Comparison of ENCODE assay signal across 8 cellular contexts in genomic region chr1:85581138-85581801, GRCh38. TPM values are rescaled to one million over a fixed set of nuclear protein-coding genes. Genes with fewer than 3 reads are reported as not detected.
DNase-seq lines count a peak whose midpoint lies in the region; ATAC-seq, FAIRE-seq and TF ChIP-seq lines count a peak whose summit lies in the region.

No MANE protein-coding gene starts in this region.

- peak overlapping the region; percentile 96 for H3K4me2 ChIP-seq in HepG2 (ENCODE audit: low read depth, low read length)

- no peak for TF ChIP-seq EP300 in HepG2 (IDR thresholded peaks at IDR 0.05; ENCODE audit: low read depth in 2 of 2, low read length in 2 of 2)
- no peak for TF ChIP-seq EP300 in HepG2 (CRISPR knock-in tag; IDR thresholded peaks at IDR 0.05; ENCODE audit: borderline replicate concordance)

- no peaks in the 10 kb centered on the region for H3K9me3 ChIP-seq in HepG2 (ENCODE audit: low read length)

- in situ Hi-C loops in HepG2 (cut with HindIII; ENCODE audit: extremely low pct_ligation_motif_present, low pct_unique_long_range_greater_than_20kb): loop anchor here (10.0 kb wide), 1 partner anchor 104 kb away; no protein-coding TSS in a partner anchor

- no peak for TF ChIP-seq POLR2A in HepG2 (IDR thresholded peaks at IDR 0.05; ENCODE audit: insufficient read depth in 1 of 2, low read depth in 2 of 2, low read length in 2 of 2)

- FAIRE-seq in HepG2 (lab: Jason Lieb, UNC): no peak

- H3K4me1 ChIP-seq in HepG2 (ENCODE audit: insufficient read depth, low read length): peaks cover 78% of the 10 kb centered on the region

- ATAC-seq in HepG2 (peak; percentile 78), GM21786 (IDR thresholded peaks at IDR 0.05; ENCODE audit: unreplicated experiment) (no peak)

- no peaks in the 10 kb centered on the region for H3K79me2 ChIP-seq in HepG2 (ENCODE audit: insufficient read depth, low read length)

- peak; percentile 53 for TF ChIP-seq CTCF in HL-60 (IDR thresholded peaks at IDR 0.05; ENCODE audit: insufficient read depth, low read length)
- peak; percentile 68 for TF ChIP-seq CTCF in coronary artery (IDR thresholded peaks at IDR 0.05)
- TF ChIP-seq CTCF in HepG2 (CRISPR knock-in tag; IDR thresholded peaks at IDR 0.05): peak; percentile 92

- H3K27ac ChIP-seq in HL-60 (replicated peaks) (no peak overlapping the region), coronary artery (peak overlapping the region; percentile 99), HepG2 (ENCODE audit: extremely low read length, insufficient read depth, low read length) (peak overlapping the region; percentile 66)

- intact Hi-C loops in HepG2 (cut with micrococcal nuclease; ENCODE audit: unreplicated experiment): loop anchor here (1.0 to 5.0 kb wide), 9 partner anchors 32 to 1746 kb away; partner anchors contain the start of genes DDAH1, LMO4 and ZNHIT6

- H3K27me3 ChIP-seq in HL-60 (ENCODE audit: insufficient read depth, poor library complexity, severe bottlenecking): peaks cover 32% of the 10 kb centered on the region
- peaks cover 0 to 25% of the 10 kb centered on the region in 2 experiments; a peak in 4 of 5 replicates for H3K27me3 ChIP-seq in HepG2 (ENCODE audit: control insufficient read depth in 1 of 2, insufficient read depth in 2 of 2, low read length in 2 of 2)

- POLR2A ChIA-PET in HepG2 (lab: Yijun Ruan, JAX): interaction anchor here (0.6 to 6.8 kb wide), 14 partner anchors 8 to 305 kb away, joined by 3 to 58 read pairs (median 5); partner anchors contain the start of genes BCL10 and ZNHIT6

- H3K9ac ChIP-seq in HepG2 (ENCODE audit: insufficient read depth, low read depth, low read length): peak overlapping the region; percentile 96

- TF ChIP-seq RAD21 in HepG2 (CRISPR knock-in tag; IDR thresholded peaks at IDR 0.05): peak; percentile 74

- no TSS peak for BruUV-seq in HepG2 (replicated peaks; lab: Mats Ljungman, UMichigan)

- H3K4me3 ChIP-seq in HL-60 (replicated peaks; ENCODE audit: insufficient read depth, low read length) (peak overlapping the region; percentile 48), coronary artery (peak overlapping the region; percentile 95), HepG2 (replicated peaks in 1 of 3; ENCODE audit: insufficient read depth in 1 of 3, low read depth in 2 of 3, low read length in 3 of 3) (peak overlapping the region; percentile 77 to 86 (median 79))

- CTCF ChIA-PET in HepG2 (lab: Yijun Ruan, JAX; ENCODE audit: low intra/inter-chr PET ratio, low total read pairs): interaction anchor here (0.9 to 2.4 kb wide), 4 partner anchors 26 to 273 kb away, joined by 3 to 14 read pairs (median 4); no protein-coding TSS in a partner anchor

- no peak overlapping the region for H2AFZ ChIP-seq in HepG2 (ENCODE audit: low read length)

- H3K36me3 ChIP-seq in HepG2 (replicated peaks in 1 of 2; ENCODE audit: control insufficient read depth in 1 of 2, insufficient read depth in 2 of 2, low read length in 2 of 2): peaks cover 4 to 13% of the 10 kb centered on the region in 2 experiments

- peak; percentile 11 to 71 for DNase-seq in NCI-H526 (lab: John Stamatoyannopoulos, UW)
- DNase-seq in NCI-H526 treated with DMSO at 0.1 percent for 48 hours (lab: John Stamatoyannopoulos, UW): no peak
- peak in 1 of 2 experiments; percentile 68 for DNase-seq in HL-60 (ENCODE audit: low read depth in 1 of 2, low spot score in 1 of 2)
- DNase-seq in SK-N-DZ (ENCODE audit: low spot score): peak; percentile 50
- peak; percentile 88 for DNase-seq in coronary artery (ENCODE audit: low spot score)
- DNase-seq in HepG2 (ENCODE audit: low spot score): peak; percentile 69
- peak; percentile 40 to 42 for DNase-seq in stimulated activated CD8-positive, alpha-beta memory T cell treated with anti-CD3 and anti-CD28 coated beads, Interleukin-2, amount 100 ng/mL, for 48 hours (ENCODE audit: low read depth in 2 of 2)

- H4K20me1 ChIP-seq in HepG2 (ENCODE audit: insufficient read depth, low read length): peaks cover 8% of the 10 kb centered on the region; the same call in 1 of the 2 replicates

- 7% methylated on average over 12 of the region's 45 CpGs for WGBS in HepG2 (ENCODE audit: low lambda C conversion rate)

TF ChIP-seq in HepG2, 621 proteins besides CTCF, POLR2A, EP300 and RAD21 (continues in another document):
- TF ChIP-seq SETDB1 (CRISPR knock-in tag; IDR thresholded peaks at IDR 0.05; ENCODE audit: borderline replicate concordance) (no peak), SAP130 (CRISPR knock-in tag; IDR thresholded peaks at IDR 0.05; ENCODE audit: low read depth) (peak; percentile 48), NCOA2 (CRISPR knock-in tag; IDR thresholded peaks at IDR 0.05) (no peak), MBNL3 (CRISPR knock-in tag; conservative IDR thresholded peaks at IDR 0.05) (no peak), ZNF230 (CRISPR knock-in tag; IDR thresholded peaks at IDR 0.05) (0 out of 2 replicates have a peak, but pooled peaks have one; percentile 40), ZC3H4 (CRISPR knock-in tag; IDR thresholded peaks at IDR 0.05; ENCODE audit: borderline replicate concordance) (no peak), ZNF740 (CRISPR knock-in tag; IDR thresholded peaks at IDR 0.05) (no peak), ZNF253 (CRISPR knock-in tag; IDR thresholded peaks at IDR 0.05; ENCODE audit: borderline replicate concordance) (no peak), ZNF883 (CRISPR knock-in tag; IDR thresholded peaks at IDR 0.05; ENCODE audit: not compliant biosample characterization) (no peak), CBX1 (IDR thresholded peaks at IDR 0.05; ENCODE audit: low read depth) (no peak), HNRNPLL (IDR thresholded peaks at IDR 0.05; ENCODE audit: low read depth, low read length, poor library complexity, severe bottlenecking) (peak; percentile 74), SMAD3 (CRISPR knock-in tag; IDR thresholded peaks at IDR 0.05) (no peak), TFDP1 (CRISPR knock-in tag; IDR thresholded peaks at IDR 0.05; ENCODE audit: borderline replicate concordance) (peak; percentile 68)
- TF ChIP-seq, protein P1, sequence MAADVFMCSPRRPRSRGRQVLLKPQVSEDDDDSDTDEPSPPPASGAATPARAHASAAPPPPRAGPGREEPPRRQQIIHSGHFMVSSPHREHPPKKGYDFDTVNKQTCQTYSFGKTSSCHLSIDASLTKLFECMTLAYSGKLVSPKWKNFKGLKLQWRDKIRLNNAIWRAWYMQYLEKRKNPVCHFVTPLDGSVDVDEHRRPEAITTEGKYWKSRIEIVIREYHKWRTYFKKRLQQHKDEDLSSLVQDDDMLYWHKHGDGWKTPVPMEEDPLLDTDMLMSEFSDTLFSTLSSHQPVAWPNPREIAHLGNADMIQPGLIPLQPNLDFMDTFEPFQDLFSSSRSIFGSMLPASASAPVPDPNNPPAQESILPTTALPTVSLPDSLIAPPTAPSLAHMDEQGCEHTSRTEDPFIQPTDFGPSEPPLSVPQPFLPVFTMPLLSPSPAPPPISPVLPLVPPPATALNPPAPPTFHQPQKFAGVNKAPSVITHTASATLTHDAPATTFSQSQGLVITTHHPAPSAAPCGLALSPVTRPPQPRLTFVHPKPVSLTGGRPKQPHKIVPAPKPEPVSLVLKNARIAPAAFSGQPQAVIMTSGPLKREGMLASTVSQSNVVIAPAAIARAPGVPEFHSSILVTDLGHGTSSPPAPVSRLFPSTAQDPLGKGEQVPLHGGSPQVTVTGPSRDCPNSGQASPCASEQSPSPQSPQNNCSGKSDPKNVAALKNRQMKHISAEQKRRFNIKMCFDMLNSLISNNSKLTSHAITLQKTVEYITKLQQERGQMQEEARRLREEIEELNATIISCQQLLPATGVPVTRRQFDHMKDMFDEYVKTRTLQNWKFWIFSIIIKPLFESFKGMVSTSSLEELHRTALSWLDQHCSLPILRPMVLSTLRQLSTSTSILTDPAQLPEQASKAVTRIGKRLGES (CRISPR knock-in tag; IDR thresholded peaks at IDR 0.05; ENCODE audit: borderline replicate concordance): no peak

RNA-seq across cellular contexts. Expression of gene CCN1, which starts 0.7 kb away (rescaled TPM):
- 0.12 and 0.13 TPM in 2 replicates for polyA plus RNA-seq in SK-N-DZ (2014; cell fraction: cytosol; rRNA removed)
- polyA plus RNA-seq in SK-N-DZ (2014; cell fraction: nucleus; rRNA removed): 0.08 and 1.3 TPM in 2 replicates
- 1.2 and 2.6 TPM in 2 replicates for total RNA-seq in HepG2 (2016; rRNA removed; fragmentation: Illumina TruSeq; extraction: Trizol)
- 0.30 and 0.35 TPM in 2 replicates for total RNA-seq in HepG2 (2016; cell fraction: cytosol; rRNA removed; fragmentation: Illumina TruSeq; extraction: Trizol; ENCODE audit: low read depth)
- total RNA-seq in HepG2 (2016; cell fraction: insoluble cytoplasmic fraction; rRNA removed; fragmentation: Illumina TruSeq; extraction: Trizol): 1.3 and 2.6 TPM in 2 replicates
- total RNA-seq in HepG2 (2016; cell fraction: membrane; rRNA removed; fragmentation: Illumina TruSeq; extraction: Trizol): 0.96 and 1.2 TPM in 2 replicates
- total RNA-seq in HepG2 (2016; cell fraction: nucleus; rRNA removed; fragmentation: Illumina TruSeq; extraction: Trizol): 7.9 and 8.7 TPM in 2 replicates
- 12.5 and 14.9 TPM in 2 replicates for polyA plus RNA-seq in HepG2 (2011; rRNA removed)
- polyA plus RNA-seq in HepG2 (2011; cell fraction: cytosol; rRNA removed): 14.0 and 14.8 TPM in 2 replicates
- polyA plus RNA-seq in HepG2 (2011; cell fraction: nucleus; rRNA removed): 39.7 and 43.2 TPM in 2 replicates
- polyA plus RNA-seq in HepG2 (2012): 12.9 and 24.7 TPM in 2 replicates
- 0.79 and 0.81 TPM in 2 replicates for polyA plus RNA-seq in HepG2 (2016; cell fraction: cytosol; fragmentation: Illumina TruSeq; extraction: Trizol; ENCODE audit: low read depth)
- 2.6 and 3.5 TPM in 2 replicates for polyA plus RNA-seq in HepG2 (2016; cell fraction: insoluble cytoplasmic fraction; fragmentation: Illumina TruSeq; extraction: Trizol; ENCODE audit: low read depth)
- polyA plus RNA-seq in HepG2 (2016; cell fraction: membrane; fragmentation: Illumina TruSeq; extraction: Trizol; ENCODE audit: low read depth): 1.3 and 2.1 TPM in 2 replicates
- 35.0 and 36.4 TPM in 2 replicates for polyA plus RNA-seq in HepG2 (2016; cell fraction: nucleus; fragmentation: Illumina TruSeq; extraction: Trizol; ENCODE audit: insufficient read depth, low read depth)
- polyA minus RNA-seq in HepG2 (2011; rRNA and poly(A)+ RNA removed; ENCODE audit: low replicate concordance): 6.4 and 13.6 TPM in 2 replicates
- 13.9 and 16.1 TPM in 2 replicates for polyA minus RNA-seq in HepG2 (2011; cell fraction: cytosol; rRNA and poly(A)+ RNA removed)
- polyA minus RNA-seq in HepG2 (2011; cell fraction: nucleus; rRNA and poly(A)+ RNA removed): 23.2 TPM in 2 replicates
